25 cellular contexts compared by ENCODE assay signal in the genomic region with DNA sequence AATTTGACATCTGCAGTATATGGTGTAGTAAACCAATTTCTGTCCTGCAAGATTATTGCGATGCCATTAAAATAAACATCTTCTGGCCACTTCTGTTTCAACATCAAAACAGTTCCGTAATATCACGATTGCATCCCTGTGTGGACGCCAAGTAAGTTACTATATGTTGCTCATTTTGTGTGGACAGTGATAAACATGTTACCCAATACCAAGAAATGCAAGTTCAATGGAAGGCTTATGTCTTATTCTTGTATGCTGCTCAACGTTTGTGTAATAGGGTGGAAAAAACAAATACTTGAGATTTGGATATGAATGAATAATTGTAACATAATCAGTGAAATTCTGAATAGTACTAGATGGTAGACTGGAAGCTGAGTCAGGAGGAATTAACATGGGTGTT.
"Had no signal": no experiment of that assay in that cellular context is flagged by ENCODE, and none has a peak within 500 bp of the region (broad histone marks: within the 10 kb centered on the region; RNA-seq: fewer than 3 reads in every experiment).

No MANE protein-coding gene starts in this region.

- H3K36me3 ChIP-seq: right lobe of liver, thyroid gland had no signal

- H3K4me3 ChIP-seq: coronary artery, dorsolateral prefrontal cortex, right lobe of liver, skin epidermis, stomach, thyroid gland, upper lobe of left lung, vagina had no signal

- ATAC-seq: left cardiac atrium; left ventricle myocardium superior; right lobe of liver; stimulated activated memory B cell treated with anti-CD40 and anti-IgM and Interleukin-4, amounts not matched to agents 10 μg/mL and 1 μg/mL and 100 μg/mL, for 72 hours had no signal

- H3K4me3 Mint-ChIP-seq: activated naive CD4-positive, alpha-beta T cell treated with anti-CD3 and anti-CD28 coated beads for 36 hours; activated naive CD8-positive, alpha-beta T cell treated with anti-CD3 and anti-CD28 coated beads for 36 hours; nephron; stimulated activated memory B cell treated with anti-CD40 and anti-IgM and Interleukin-4, amounts not matched to agents 10 μg/mL and 1 μg/mL and 100 μg/mL, for 72 hours had no signal

- H3K27me3 ChIP-seq: dorsolateral prefrontal cortex, right lobe of liver, stomach, thyroid gland, upper lobe of left lung, vagina had no signal

- H3K27ac ChIP-seq: coronary artery, dorsolateral prefrontal cortex, right lobe of liver, skin epidermis, stomach, thyroid gland, upper lobe of left lung, vagina had no signal

- H3K27me3 Mint-ChIP-seq: activated naive CD8-positive, alpha-beta T cell treated with anti-CD3 and anti-CD28 coated beads for 36 hours; stimulated activated memory B cell treated with anti-CD40 and anti-IgM and Interleukin-4, amounts not matched to agents 10 μg/mL and 1 μg/mL and 100 μg/mL, for 72 hours had no signal

- H3K27ac Mint-ChIP-seq: activated naive CD4-positive, alpha-beta T cell treated with anti-CD3 and anti-CD28 coated beads for 36 hours; activated naive CD8-positive, alpha-beta T cell treated with anti-CD3 and anti-CD28 coated beads for 36 hours; nephron; stimulated activated memory B cell treated with anti-CD40 and anti-IgM and Interleukin-4, amounts not matched to agents 10 μg/mL and 1 μg/mL and 100 μg/mL, for 72 hours had no signal

- H3K9me3 Mint-ChIP-seq: activated naive CD4-positive, alpha-beta T cell treated with anti-CD3 and anti-CD28 coated beads for 36 hours; activated naive CD8-positive, alpha-beta T cell treated with anti-CD3 and anti-CD28 coated beads for 36 hours; nephron; stimulated activated memory B cell treated with anti-CD40 and anti-IgM and Interleukin-4, amounts not matched to agents 10 μg/mL and 1 μg/mL and 100 μg/mL, for 72 hours had no signal

- H3K9me3 ChIP-seq: right lobe of liver, stomach, thyroid gland, upper lobe of left lung, vagina had no signal

- DNase-seq: activated CD4-positive, alpha-beta T cell treated with anti-CD3 and anti-CD28 coated beads for 4 hours; activated CD4-positive, alpha-beta T cell treated with anti-CD3 and anti-CD28 coated beads, Interleukin-2, amount 50 U/mL, for 48 hours; activated CD8-positive, alpha-beta memory T cell treated with anti-CD3 and anti-CD28 coated beads for 24 hours; activated effector memory CD4-positive, alpha-beta T cell treated with Interleukin-2 at 50 U/mL for 16 hours; activated naive CD4-positive, alpha-beta T cell treated with anti-CD3 and anti-CD28 coated beads for 36 hours; activated naive CD8-positive, alpha-beta T cell treated with anti-CD3 and anti-CD28 coated beads for 36 hours; amniotic stem cell; cerebellar nuclear complex; dorsolateral prefrontal cortex; effector memory CD4-positive, alpha-beta T cell; foreskin melanocyte; left cardiac atrium; left ventricle myocardium superior; right lobe of liver; stimulated activated CD4-positive, alpha-beta T cell treated with anti-CD3 and anti-CD28 coated beads, Interleukin-12 subunit alpha, Interleukin-12 subunit beta, amount 100 ng/mL, for 4 hours; stimulated activated CD4-positive, alpha-beta T cell treated with anti-CD3 and anti-CD28 coated beads, Interleukin-4, amount 100 ng/mL, for 24 hours; stomach; T-helper 9 cell; thyroid gland; upper lobe of left lung had no signal
